In the genomic region with DNA sequence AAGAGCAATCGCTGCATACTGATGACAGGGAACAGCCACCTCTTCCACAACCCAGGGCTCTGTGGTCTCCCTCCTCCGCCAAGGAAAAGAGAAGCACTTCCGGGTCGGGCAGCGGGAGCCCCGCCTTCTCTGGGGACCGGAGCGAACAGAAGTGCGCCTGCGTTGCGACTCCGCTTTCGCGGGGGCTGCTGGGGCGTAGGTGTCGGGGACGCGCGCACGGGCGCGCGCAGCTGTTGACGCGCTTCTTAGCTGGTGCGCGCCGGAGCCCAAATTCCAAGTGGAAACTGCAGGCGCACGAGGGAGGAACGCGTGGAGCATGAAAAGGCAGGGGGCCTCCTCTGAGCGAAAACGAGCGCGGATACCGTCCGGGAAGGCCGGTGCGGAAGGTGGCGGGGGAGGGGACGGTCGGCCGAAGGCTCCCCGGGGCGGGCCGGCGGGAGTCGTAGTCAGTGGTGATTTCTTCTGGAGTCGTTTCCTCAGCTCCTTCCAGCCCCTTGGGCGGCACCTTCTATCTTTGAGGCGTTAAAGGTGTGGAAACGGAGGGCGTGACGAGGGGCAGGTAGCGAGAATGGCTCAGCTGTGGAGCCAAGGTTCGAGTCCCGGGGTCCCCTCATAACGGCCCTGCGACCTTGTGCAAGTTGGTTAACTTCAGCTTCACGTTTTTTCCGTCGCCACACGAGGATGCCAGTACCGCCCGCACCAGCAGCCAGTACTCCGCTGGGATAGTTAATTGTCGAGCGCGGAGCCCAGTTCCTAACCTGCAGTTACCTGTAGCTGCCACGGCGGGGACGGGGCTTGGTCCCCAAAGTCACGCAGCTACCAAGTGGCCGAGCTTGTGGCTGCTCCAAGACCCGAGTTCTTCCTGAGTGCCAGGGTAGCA, we compare ENCODE assay signal across 8 cellular contexts. TPM values are rescaled to one million over a fixed set of nuclear protein-coding genes. Genes with fewer than 3 reads are reported as not detected.
DNase-seq lines count a peak whose midpoint lies in the region; ATAC-seq and TF ChIP-seq lines count a peak whose summit lies in the region.

A gene (minus strand): TSS at position 95 of the 880 bp plus-strand sequence. CDS start 78 bp downstream, at position 17.
A gene with protein sequence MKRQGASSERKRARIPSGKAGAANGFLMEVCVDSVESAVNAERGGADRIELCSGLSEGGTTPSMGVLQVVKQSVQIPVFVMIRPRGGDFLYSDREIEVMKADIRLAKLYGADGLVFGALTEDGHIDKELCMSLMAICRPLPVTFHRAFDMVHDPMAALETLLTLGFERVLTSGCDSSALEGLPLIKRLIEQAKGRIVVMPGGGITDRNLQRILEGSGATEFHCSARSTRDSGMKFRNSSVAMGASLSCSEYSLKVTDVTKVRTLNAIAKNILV (plus strand): TSS at position 202 of the 880 bp plus-strand sequence. CDS start 115 bp downstream, at position 317.

- H3K4me3 ChIP-seq in GM08714 (ENCODE audit: low read length) (peak within 1 kb of the TSS; percentile 87), NB4 (ENCODE audit: low read depth, low read length) (peak within 1 kb of the TSS; percentile 89), SK-N-MC (peak within 1 kb of the TSS; percentile 80), gastroesophageal sphincter (peak within 1 kb of the TSS; percentile 69 to 87), neutrophil (ENCODE audit: low read depth in 1 of 2, low read length in 1 of 2) (peak within 1 kb of the TSS; percentile 77 to 86)

- no peaks in the 10 kb centered on the region for H3K9me3 Mint-ChIP-seq in activated naive CD4-positive, alpha-beta T cell treated with anti-CD3 and anti-CD28 coated beads, Interleukin-2, amount 10 ng/mL, durations not matched to agents 7 days and 5 days

- peaks cover 35% of the 10 kb centered on the region for H3K36me3 Mint-ChIP-seq in activated naive CD4-positive, alpha-beta T cell treated with anti-CD3 and anti-CD28 coated beads, Interleukin-2, amount 10 ng/mL, durations not matched to agents 7 days and 5 days

- CTCF ChIA-PET in activated naive CD4-positive, alpha-beta T cell treated with anti-CD3 and anti-CD28 coated beads, Interleukin-2, amount 10 ng/mL, durations not matched to agents 7 days and 5 days (lab: Charles Lee): interaction anchor here (0.8 to 1.5 kb wide), 9 partner anchors 9 to 113 kb away, joined by 3 to 7 read pairs (median 3); no protein-coding TSS in a partner anchor

- H3K4me1 ChIP-seq in gastroesophageal sphincter (peaks cover 0 to 36% (median 7%) of the 10 kb centered on the region in 3 donors), neutrophil (ENCODE audit: control insufficient read depth in 1 of 2, insufficient read depth in 1 of 2, low read depth in 1 of 2, low read length in 1 of 2) (peaks cover 27 to 29% of the 10 kb centered on the region in 2 experiments)

- peak within 1 kb of the TSS; percentile 99 for H3K4me3 Mint-ChIP-seq in activated naive CD4-positive, alpha-beta T cell treated with anti-CD3 and anti-CD28 coated beads, Interleukin-2, amount 10 ng/mL, durations not matched to agents 7 days and 5 days

- no peak for TF ChIP-seq EP300 in gastroesophageal sphincter (IDR thresholded peaks at IDR 0.05)

- H3K27me3 ChIP-seq in gastroesophageal sphincter (no peaks in the 10 kb centered on the region), neutrophil (no peaks in the 10 kb centered on the region)

- TF ChIP-seq POLR2A in NB4 (IDR thresholded peaks at IDR 0.05; ENCODE audit: extremely low read depth, insufficient read length) (peak; percentile 97), gastroesophageal sphincter (IDR thresholded peaks at IDR 0.05) (peak; percentile 71 to 78)

- TF ChIP-seq CTCF in NB4 (IDR thresholded peaks at IDR 0.05; ENCODE audit: low read depth, low read length) (peak; percentile 7), gastroesophageal sphincter (IDR thresholded peaks at IDR 0.05) (peak in 3 of 4 experiments; percentile 35 to 49 (median 45)), neutrophil (IDR thresholded peaks at IDR 0.05) (peak; percentile 80)

- H3K36me3 ChIP-seq in SK-N-MC (ENCODE audit: insufficient read depth, low read length) (peaks cover 14% of the 10 kb centered on the region), gastroesophageal sphincter (peaks cover 0 to 33% of the 10 kb centered on the region in 2 donors), neutrophil (peaks cover 30% of the 10 kb centered on the region)

- no peaks in the 10 kb centered on the region for H3K27me3 Mint-ChIP-seq in activated naive CD4-positive, alpha-beta T cell treated with anti-CD3 and anti-CD28 coated beads, Interleukin-2, amount 10 ng/mL, durations not matched to agents 7 days and 5 days

- 0% methylated on average over 1 to 11 of the region's 76 CpGs for WGBS in gastroesophageal sphincter (ENCODE audit: low coverage in 1 of 2), 2 donors

- H3K27ac Mint-ChIP-seq in activated naive CD4-positive, alpha-beta T cell treated with anti-CD3 and anti-CD28 coated beads, Interleukin-2, amount 10 ng/mL, durations not matched to agents 7 days and 5 days: peak within 1 kb of the TSS; percentile 100

- H3K9me3 ChIP-seq in SK-N-MC (ENCODE audit: low read depth, low read length) (no peaks in the 10 kb centered on the region), gastroesophageal sphincter (no peaks in the 10 kb centered on the region), neutrophil (no peaks in the 10 kb centered on the region)

- H3K4me1 Mint-ChIP-seq in activated naive CD4-positive, alpha-beta T cell treated with anti-CD3 and anti-CD28 coated beads, Interleukin-2, amount 10 ng/mL, durations not matched to agents 7 days and 5 days: peaks cover 37% of the 10 kb centered on the region

- ATAC-seq in HG02571 (IDR thresholded peaks at IDR 0.05; ENCODE audit: unreplicated experiment) (peak; percentile 91), gastroesophageal sphincter (peak; percentile 98)

- H3K9ac ChIP-seq in SK-N-MC (ENCODE audit: insufficient read length): peak within 1 kb of the TSS; percentile 87

- DNase-seq in NB4 (ENCODE audit: low read depth): peak; percentile 98
- DNase-seq in SK-N-MC (ENCODE audit: low read depth, low spot score): peak; percentile 58
- DNase-seq in activated naive CD4-positive, alpha-beta T cell treated with anti-CD3 and anti-CD28 coated beads, Interleukin-2, amount 10 ng/mL, durations not matched to agents 7 days and 5 days: peak; percentile 97
- DNase-seq in substantia nigra (lab: John Stamatoyannopoulos, UW): peak; percentile 60 to 97 (median 92)

- H3K27ac ChIP-seq in SK-N-MC: peak within 1 kb of the TSS; percentile 74; the same call in 1 of the 2 replicates
- H3K27ac ChIP-seq in gastroesophageal sphincter: peak within 1 kb of the TSS; percentile 83 to 97 (median 96)
- H3K27ac ChIP-seq in neutrophil: peak within 1 kb of the TSS; percentile 92
- H3K27ac ChIP-seq in substantia nigra (ENCODE audit: low read depth, low read length, poor library complexity, severe bottlenecking): peak within 1 kb of the TSS; percentile 92

RNA-seq across cellular contexts. Expression of the first gene that starts in this region (rescaled TPM):
- total RNA-seq in gastroesophageal sphincter: 10 to 100 TPM; 25.6 to 32.6 (median 29.3) TPM

RNA-seq across cellular contexts. Expression of the second gene that starts in this region (rescaled TPM):
- total RNA-seq in gastroesophageal sphincter: 10 to 100 TPM; 24.5 to 35.1 (median 27.7) TPM

Comparison
In these comparisons a context has a peak if more than half of its experiments do, and no peak if none do; other contexts are left out.
1. Peak in every context shown above with its lines: DNase-seq, ATAC-seq, H3K4me3 ChIP-seq and H3K27ac ChIP-seq.
2. CTCF ChIP-seq: peak in every context shown above with its lines; median percentile 80 in neutrophil; 45 in gastroesophageal sphincter; 7 in NB4.